Comparison of ENCODE assay signal across 1 cellular context in genomic region chr1:44775078-44775929, GRCh38.
TF ChIP-seq lines count a peak whose summit lies in the region.

RPS8 (plus strand) TSS chr1:44775540; CDS start chr1:44775597, 57 bp downstream.

TF ChIP-seq in GM12878, 131 proteins besides CTCF, POLR2A, EP300 and RAD21 (continued from another document and continues in another):
- TF ChIP-seq, protein P1, sequence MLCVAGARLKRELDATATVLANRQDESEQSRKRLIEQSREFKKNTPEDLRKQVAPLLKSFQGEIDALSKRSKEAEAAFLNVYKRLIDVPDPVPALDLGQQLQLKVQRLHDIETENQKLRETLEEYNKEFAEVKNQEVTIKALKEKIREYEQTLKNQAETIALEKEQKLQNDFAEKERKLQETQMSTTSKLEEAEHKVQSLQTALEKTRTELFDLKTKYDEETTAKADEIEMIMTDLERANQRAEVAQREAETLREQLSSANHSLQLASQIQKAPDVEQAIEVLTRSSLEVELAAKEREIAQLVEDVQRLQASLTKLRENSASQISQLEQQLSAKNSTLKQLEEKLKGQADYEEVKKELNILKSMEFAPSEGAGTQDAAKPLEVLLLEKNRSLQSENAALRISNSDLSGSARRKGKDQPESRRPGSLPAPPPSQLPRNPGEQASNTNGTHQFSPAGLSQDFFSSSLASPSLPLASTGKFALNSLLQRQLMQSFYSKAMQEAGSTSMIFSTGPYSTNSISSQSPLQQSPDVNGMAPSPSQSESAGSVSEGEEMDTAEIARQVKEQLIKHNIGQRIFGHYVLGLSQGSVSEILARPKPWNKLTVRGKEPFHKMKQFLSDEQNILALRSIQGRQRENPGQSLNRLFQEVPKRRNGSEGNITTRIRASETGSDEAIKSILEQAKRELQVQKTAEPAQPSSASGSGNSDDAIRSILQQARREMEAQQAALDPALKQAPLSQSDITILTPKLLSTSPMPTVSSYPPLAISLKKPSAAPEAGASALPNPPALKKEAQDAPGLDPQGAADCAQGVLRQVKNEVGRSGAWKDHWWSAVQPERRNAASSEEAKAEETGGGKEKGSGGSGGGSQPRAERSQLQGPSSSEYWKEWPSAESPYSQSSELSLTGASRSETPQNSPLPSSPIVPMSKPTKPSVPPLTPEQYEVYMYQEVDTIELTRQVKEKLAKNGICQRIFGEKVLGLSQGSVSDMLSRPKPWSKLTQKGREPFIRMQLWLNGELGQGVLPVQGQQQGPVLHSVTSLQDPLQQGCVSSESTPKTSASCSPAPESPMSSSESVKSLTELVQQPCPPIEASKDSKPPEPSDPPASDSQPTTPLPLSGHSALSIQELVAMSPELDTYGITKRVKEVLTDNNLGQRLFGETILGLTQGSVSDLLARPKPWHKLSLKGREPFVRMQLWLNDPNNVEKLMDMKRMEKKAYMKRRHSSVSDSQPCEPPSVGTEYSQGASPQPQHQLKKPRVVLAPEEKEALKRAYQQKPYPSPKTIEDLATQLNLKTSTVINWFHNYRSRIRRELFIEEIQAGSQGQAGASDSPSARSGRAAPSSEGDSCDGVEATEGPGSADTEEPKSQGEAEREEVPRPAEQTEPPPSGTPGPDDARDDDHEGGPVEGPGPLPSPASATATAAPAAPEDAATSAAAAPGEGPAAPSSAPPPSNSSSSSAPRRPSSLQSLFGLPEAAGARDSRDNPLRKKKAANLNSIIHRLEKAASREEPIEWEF (IDR thresholded peaks at IDR 0.05; ENCODE audit: insufficient replicate concordance, low read depth, low read length): no peak
- TF ChIP-seq ZNF622 (IDR thresholded peaks at IDR 0.05) (no peak), KAT2A (conservative IDR thresholded peaks at IDR 0.05; ENCODE audit: control insufficient read depth, low read depth, low read length) (no peak), EGR1 (IDR thresholded peaks at IDR 0.05; ENCODE audit: borderline replicate concordance in 1 of 2, low read depth in 2 of 2, low read length in 2 of 2) (peak in 1 of 2 experiments; percentile 17; a peak in 1 of 3 replicates), MEF2B (IDR thresholded peaks at IDR 0.05; ENCODE audit: partially characterized antibody, poor library complexity, severe bottlenecking) (peak; percentile 68), TBL1XR1 (IDR thresholded peaks at IDR 0.05; ENCODE audit: low read depth, low read length) (no peak), KLF5 (IDR thresholded peaks at IDR 0.05; ENCODE audit: partially characterized antibody) (peak; percentile 87), PML (IDR thresholded peaks at IDR 0.05; ENCODE audit: low read length) (peak; percentile 99), PAX8 (IDR thresholded peaks at IDR 0.05) (peak; percentile 79; the same call in 1 of the 2 replicates), HDAC2 (IDR thresholded peaks at IDR 0.05) (no peak), NR2C2 (IDR thresholded peaks at IDR 0.05; ENCODE audit: borderline replicate concordance, control insufficient read depth, insufficient read length, low read depth) (no peak), MTA2 (IDR thresholded peaks at IDR 0.05; ENCODE audit: low read depth) (peak; percentile 44; the same call in 1 of the 2 replicates), YBX1 (IDR thresholded peaks at IDR 0.05) (peak; percentile 44; the same call in 1 of the 2 replicates), NBN (IDR thresholded peaks at IDR 0.05) (peak; percentile 99), CBFB (IDR thresholded peaks at IDR 0.05; ENCODE audit: low read depth) (peak; percentile 100), CHD2 (IDR thresholded peaks at IDR 0.05; ENCODE audit: borderline replicate concordance, low read depth, low read length) (peak; percentile 66), FOS (IDR thresholded peaks at IDR 0.05; ENCODE audit: borderline replicate concordance, extremely low read depth, insufficient read length) (no peak), ZNF207 (IDR thresholded peaks at IDR 0.05; ENCODE audit: borderline replicate concordance) (peak; percentile 84), SREBF1 (IDR thresholded peaks at IDR 0.05; ENCODE audit: low read length) (no peak), TCF12 (IDR thresholded peaks at IDR 0.05; ENCODE audit: low read depth, low read length) (0 out of 2 replicates have a peak, but pooled peaks have one; percentile 52), ZNF217 (IDR thresholded peaks at IDR 0.05) (peak; percentile 39; the same call in 1 of the 2 replicates), ZSCAN29 (IDR thresholded peaks at IDR 0.05) (peak; percentile 79; the same call in 1 of the 2 replicates), FOXK2 (IDR thresholded peaks at IDR 0.05) (peak; percentile 40; the same call in 1 of the 2 replicates), NR2C1 (IDR thresholded peaks at IDR 0.05) (peak; percentile 73), ETV6 (conservative IDR thresholded peaks at IDR 0.05 in 1 of 2, IDR thresholded peaks at IDR 0.05 in 1 of 2; ENCODE audit: borderline replicate concordance in 1 of 2, low read depth in 1 of 2) (no peak), CREB1 (IDR thresholded peaks at IDR 0.05; ENCODE audit: low read depth) (peak; percentile 100), TCF7 (IDR thresholded peaks at IDR 0.05; ENCODE audit: borderline replicate concordance) (no peak; the same call in 1 of the 2 replicates), RELA (IDR thresholded peaks at IDR 0.05; ENCODE audit: borderline replicate concordance, partially characterized antibody) (no peak), NFIC (IDR thresholded peaks at IDR 0.05; ENCODE audit: low read depth, low read length) (peak; percentile 47; the same call in 1 of the 2 replicates), RB1 (IDR thresholded peaks at IDR 0.05; ENCODE audit: borderline replicate concordance) (peak; percentile 87; the same call in 1 of the 2 replicates), RUNX3 (IDR thresholded peaks at IDR 0.05; ENCODE audit: low read length) (peak; percentile 99), RBBP5 (conservative IDR thresholded peaks at IDR 0.05) (peak; percentile 90; the same call in 1 of the 2 replicates), SMARCA5 (IDR thresholded peaks at IDR 0.05) (0 out of 2 replicates have a peak, but pooled peaks have one; percentile 60), MYC (IDR thresholded peaks at IDR 0.05; ENCODE audit: insufficient read depth, insufficient read length, insufficient replicate concordance, low read length, severe bottlenecking) (peak; percentile 83), TARDBP (IDR thresholded peaks at IDR 0.05; ENCODE audit: borderline replicate concordance) (peak; percentile 73; the same call in 1 of the 2 replicates), KDM1A (IDR thresholded peaks at IDR 0.05; ENCODE audit: borderline replicate concordance) (no peak), ASH2L (IDR thresholded peaks at IDR 0.05; ENCODE audit: borderline replicate concordance, low read depth) (no peak; the same call in none of the 2 replicates), HCFC1 (IDR thresholded peaks at IDR 0.05; ENCODE audit: low read length) (peak; percentile 75)
- TF ChIP-seq, protein P2, sequence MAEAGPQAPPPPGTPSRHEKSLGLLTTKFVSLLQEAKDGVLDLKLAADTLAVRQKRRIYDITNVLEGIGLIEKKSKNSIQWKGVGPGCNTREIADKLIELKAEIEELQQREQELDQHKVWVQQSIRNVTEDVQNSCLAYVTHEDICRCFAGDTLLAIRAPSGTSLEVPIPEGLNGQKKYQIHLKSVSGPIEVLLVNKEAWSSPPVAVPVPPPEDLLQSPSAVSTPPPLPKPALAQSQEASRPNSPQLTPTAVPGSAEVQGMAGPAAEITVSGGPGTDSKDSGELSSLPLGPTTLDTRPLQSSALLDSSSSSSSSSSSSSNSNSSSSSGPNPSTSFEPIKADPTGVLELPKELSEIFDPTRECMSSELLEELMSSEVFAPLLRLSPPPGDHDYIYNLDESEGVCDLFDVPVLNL (IDR thresholded peaks at IDR 0.05; ENCODE audit: low read depth, low read length): no peak
- TF ChIP-seq, protein P3, sequence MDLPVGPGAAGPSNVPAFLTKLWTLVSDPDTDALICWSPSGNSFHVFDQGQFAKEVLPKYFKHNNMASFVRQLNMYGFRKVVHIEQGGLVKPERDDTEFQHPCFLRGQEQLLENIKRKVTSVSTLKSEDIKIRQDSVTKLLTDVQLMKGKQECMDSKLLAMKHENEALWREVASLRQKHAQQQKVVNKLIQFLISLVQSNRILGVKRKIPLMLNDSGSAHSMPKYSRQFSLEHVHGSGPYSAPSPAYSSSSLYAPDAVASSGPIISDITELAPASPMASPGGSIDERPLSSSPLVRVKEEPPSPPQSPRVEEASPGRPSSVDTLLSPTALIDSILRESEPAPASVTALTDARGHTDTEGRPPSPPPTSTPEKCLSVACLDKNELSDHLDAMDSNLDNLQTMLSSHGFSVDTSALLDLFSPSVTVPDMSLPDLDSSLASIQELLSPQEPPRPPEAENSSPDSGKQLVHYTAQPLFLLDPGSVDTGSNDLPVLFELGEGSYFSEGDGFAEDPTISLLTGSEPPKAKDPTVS (IDR thresholded peaks at IDR 0.05; ENCODE audit: low read depth, low read length): no peak
- TF ChIP-seq, protein P4, sequence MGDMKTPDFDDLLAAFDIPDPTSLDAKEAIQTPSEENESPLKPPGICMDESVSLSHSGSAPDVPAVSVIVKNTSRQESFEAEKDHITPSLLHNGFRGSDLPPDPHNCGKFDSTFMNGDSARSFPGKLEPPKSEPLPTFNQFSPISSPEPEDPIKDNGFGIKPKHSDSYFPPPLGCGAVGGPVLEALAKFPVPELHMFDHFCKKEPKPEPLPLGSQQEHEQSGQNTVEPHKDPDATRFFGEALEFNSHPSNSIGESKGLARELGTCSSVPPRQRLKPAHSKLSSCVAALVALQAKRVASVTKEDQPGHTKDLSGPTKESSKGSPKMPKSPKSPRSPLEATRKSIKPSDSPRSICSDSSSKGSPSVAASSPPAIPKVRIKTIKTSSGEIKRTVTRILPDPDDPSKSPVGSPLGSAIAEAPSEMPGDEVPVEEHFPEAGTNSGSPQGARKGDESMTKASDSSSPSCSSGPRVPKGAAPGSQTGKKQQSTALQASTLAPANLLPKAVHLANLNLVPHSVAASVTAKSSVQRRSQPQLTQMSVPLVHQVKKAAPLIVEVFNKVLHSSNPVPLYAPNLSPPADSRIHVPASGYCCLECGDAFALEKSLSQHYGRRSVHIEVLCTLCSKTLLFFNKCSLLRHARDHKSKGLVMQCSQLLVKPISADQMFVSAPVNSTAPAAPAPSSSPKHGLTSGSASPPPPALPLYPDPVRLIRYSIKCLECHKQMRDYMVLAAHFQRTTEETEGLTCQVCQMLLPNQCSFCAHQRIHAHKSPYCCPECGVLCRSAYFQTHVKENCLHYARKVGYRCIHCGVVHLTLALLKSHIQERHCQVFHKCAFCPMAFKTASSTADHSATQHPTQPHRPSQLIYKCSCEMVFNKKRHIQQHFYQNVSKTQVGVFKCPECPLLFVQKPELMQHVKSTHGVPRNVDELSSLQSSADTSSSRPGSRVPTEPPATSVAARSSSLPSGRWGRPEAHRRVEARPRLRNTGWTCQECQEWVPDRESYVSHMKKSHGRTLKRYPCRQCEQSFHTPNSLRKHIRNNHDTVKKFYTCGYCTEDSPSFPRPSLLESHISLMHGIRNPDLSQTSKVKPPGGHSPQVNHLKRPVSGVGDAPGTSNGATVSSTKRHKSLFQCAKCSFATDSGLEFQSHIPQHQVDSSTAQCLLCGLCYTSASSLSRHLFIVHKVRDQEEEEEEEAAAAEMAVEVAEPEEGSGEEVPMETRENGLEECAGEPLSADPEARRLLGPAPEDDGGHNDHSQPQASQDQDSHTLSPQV (IDR thresholded peaks at IDR 0.05): 0 out of 2 replicates have a peak, but pooled peaks have one; percentile 70
- TF ChIP-seq, protein P5, sequence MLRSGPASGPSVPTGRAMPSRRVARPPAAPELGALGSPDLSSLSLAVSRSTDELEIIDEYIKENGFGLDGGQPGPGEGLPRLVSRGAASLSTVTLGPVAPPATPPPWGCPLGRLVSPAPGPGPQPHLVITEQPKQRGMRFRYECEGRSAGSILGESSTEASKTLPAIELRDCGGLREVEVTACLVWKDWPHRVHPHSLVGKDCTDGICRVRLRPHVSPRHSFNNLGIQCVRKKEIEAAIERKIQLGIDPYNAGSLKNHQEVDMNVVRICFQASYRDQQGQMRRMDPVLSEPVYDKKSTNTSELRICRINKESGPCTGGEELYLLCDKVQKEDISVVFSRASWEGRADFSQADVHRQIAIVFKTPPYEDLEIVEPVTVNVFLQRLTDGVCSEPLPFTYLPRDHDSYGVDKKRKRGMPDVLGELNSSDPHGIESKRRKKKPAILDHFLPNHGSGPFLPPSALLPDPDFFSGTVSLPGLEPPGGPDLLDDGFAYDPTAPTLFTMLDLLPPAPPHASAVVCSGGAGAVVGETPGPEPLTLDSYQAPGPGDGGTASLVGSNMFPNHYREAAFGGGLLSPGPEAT (IDR thresholded peaks at IDR 0.05; ENCODE audit: low read depth): peak; percentile 90
- TF ChIP-seq, protein P6, sequence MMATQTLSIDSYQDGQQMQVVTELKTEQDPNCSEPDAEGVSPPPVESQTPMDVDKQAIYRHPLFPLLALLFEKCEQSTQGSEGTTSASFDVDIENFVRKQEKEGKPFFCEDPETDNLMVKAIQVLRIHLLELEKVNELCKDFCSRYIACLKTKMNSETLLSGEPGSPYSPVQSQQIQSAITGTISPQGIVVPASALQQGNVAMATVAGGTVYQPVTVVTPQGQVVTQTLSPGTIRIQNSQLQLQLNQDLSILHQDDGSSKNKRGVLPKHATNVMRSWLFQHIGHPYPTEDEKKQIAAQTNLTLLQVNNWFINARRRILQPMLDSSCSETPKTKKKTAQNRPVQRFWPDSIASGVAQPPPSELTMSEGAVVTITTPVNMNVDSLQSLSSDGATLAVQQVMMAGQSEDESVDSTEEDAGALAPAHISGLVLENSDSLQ (IDR thresholded peaks at IDR 0.05): peak; percentile 28; the same call in 1 of the 2 replicates
- TF ChIP-seq, protein P7, sequence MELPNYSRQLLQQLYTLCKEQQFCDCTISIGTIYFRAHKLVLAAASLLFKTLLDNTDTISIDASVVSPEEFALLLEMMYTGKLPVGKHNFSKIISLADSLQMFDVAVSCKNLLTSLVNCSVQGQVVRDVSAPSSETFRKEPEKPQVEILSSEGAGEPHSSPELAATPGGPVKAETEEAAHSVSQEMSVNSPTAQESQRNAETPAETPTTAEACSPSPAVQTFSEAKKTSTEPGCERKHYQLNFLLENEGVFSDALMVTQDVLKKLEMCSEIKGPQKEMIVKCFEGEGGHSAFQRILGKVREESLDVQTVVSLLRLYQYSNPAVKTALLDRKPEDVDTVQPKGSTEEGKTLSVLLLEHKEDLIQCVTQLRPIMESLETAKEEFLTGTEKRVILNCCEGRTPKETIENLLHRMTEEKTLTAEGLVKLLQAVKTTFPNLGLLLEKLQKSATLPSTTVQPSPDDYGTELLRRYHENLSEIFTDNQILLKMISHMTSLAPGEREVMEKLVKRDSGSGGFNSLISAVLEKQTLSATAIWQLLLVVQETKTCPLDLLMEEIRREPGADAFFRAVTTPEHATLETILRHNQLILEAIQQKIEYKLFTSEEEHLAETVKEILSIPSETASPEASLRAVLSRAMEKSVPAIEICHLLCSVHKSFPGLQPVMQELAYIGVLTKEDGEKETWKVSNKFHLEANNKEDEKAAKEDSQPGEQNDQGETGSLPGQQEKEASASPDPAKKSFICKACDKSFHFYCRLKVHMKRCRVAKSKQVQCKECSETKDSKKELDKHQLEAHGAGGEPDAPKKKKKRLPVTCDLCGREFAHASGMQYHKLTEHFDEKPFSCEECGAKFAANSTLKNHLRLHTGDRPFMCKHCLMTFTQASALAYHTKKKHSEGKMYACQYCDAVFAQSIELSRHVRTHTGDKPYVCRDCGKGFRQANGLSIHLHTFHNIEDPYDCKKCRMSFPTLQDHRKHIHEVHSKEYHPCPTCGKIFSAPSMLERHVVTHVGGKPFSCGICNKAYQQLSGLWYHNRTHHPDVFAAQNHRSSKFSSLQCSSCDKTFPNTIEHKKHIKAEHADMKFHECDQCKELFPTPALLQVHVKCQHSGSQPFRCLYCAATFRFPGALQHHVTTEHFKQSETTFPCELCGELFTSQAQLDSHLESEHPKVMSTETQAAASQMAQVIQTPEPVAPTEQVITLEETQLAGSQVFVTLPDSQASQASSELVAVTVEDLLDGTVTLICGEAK (IDR thresholded peaks at IDR 0.05; ENCODE audit: borderline replicate concordance): peak; percentile 33; the same call in 1 of the 2 replicates
- TF ChIP-seq, protein P8, sequence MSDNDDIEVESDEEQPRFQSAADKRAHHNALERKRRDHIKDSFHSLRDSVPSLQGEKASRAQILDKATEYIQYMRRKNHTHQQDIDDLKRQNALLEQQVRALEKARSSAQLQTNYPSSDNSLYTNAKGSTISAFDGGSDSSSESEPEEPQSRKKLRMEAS (IDR thresholded peaks at IDR 0.05; ENCODE audit: low read depth, low read length): peak; percentile 95
